ENCODE assay signal across 9 cellular contexts in the genomic region with DNA sequence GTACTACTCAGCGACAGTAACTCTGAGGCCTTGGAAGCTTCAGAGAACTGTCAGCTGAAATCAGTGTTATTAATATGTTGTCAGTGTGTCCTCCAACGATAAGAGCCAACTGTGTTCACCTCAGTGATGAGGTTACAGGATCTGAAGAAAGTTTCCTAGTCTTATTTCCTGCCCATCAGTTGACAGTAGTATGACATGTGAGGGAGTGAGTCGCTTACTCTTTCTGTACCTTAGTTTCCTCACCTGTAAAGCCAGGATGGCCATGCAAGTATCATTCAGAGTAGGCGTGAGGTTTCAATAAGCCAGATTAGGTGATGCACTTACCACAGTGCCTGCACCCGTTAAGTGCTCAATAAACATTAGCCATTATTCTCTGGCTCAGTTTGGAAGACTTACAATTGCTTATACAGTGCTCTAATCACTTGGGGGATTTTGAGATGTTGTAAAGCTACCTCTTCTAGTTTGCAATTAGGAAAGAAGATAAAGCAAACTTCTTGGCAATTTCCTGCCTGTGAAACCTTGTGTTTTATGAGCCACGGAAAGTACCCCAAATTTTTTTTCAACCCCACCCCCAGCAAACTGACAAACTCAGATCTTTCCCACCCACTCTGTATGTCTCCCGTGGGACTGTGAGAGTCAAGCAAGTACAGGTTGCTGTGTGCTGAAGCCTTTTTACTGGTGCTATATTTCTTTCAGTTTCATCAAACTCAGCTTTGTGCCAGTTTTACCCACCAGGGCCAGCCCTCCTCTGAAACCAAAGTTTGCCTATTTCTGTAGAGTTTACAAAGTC.
DNase-seq lines count a peak whose midpoint lies in the region; ATAC-seq and TF ChIP-seq lines count a peak whose summit lies in the region.
"Had no signal": no experiment of that assay in that cellular context is flagged by ENCODE, and none has a peak within 500 bp of the region (broad histone marks: within the 10 kb centered on the region; RNA-seq: fewer than 3 reads in every experiment).

No MANE protein-coding gene starts in this region.

- no peak for TF ChIP-seq EP300 in sigmoid colon (IDR thresholded peaks at IDR 0.05)

- H3K36me3 Mint-ChIP-seq in IgD-negative memory B cell: no peaks in the 10 kb centered on the region

- intact Hi-C loops in mucosa of descending colon (cut with DNase I, micrococcal nuclease) (loop anchor here (5.0 to 10.0 kb wide), 2 partner anchors 249 to 251 kb away; no protein-coding TSS in a partner anchor), sigmoid colon (cut with DNase I) (loop anchor here (2.0 kb wide), 1 partner anchor 251 kb away; no protein-coding TSS in a partner anchor), tibial artery (cut with DNase I; ENCODE audit: low total_unique reads) (loop anchor here (2.0 kb wide), 1 partner anchor 249 kb away; no protein-coding TSS in a partner anchor)

- peak overlapping the region in 3 of 4 donors; percentile 1 to 85 (median 72) for H3K4me3 Mint-ChIP-seq in IgD-negative memory B cell

- H3K4me1 ChIP-seq in mucosa of descending colon (ENCODE audit: low read depth): peaks cover 7% of the 10 kb centered on the region
- peaks cover 0 to 10% (median 0%) of the 10 kb centered on the region in 4 donors for H3K4me1 ChIP-seq in sigmoid colon
- H3K4me1 ChIP-seq in tibial artery: no peaks in the 10 kb centered on the region

- H3K4me3 ChIP-seq in mucosa of descending colon (no peak overlapping the region), sigmoid colon (no peak overlapping the region), tibial artery (no peak overlapping the region)

- peaks cover 43 to 57% (median 51%) of the 10 kb centered on the region in 3 donors for H3K4me1 Mint-ChIP-seq in IgD-negative memory B cell

- H3K9me3 Mint-ChIP-seq in IgD-negative memory B cell: no peaks in the 10 kb centered on the region

- no peak for TF ChIP-seq POLR2A in sigmoid colon (IDR thresholded peaks at IDR 0.05)

- H3K36me3 ChIP-seq in mucosa of descending colon (ENCODE audit: low read depth) (no peaks in the 10 kb centered on the region), sigmoid colon (no peaks in the 10 kb centered on the region), tibial artery (no peaks in the 10 kb centered on the region)

- H3K27me3 ChIP-seq in sigmoid colon: no peaks in the 10 kb centered on the region
- H3K27me3 ChIP-seq in tibial artery: no peaks in the 10 kb centered on the region

- peak overlapping the region; percentile 16 to 91 (median 87) for H3K27ac Mint-ChIP-seq in IgD-negative memory B cell

- H3K27me3 Mint-ChIP-seq in IgD-negative memory B cell: no peaks in the 10 kb centered on the region

- peak; percentile 36 for DNase-seq in NCI-H510A treated with DMSO at 0.1 percent for 48 hours (lab: John Stamatoyannopoulos, UW)
- no peak for DNase-seq in NCI-H510A (lab: John Stamatoyannopoulos, UW)
- DNase-seq in mucosa of descending colon: no peak
- DNase-seq in sigmoid colon: no peak
- DNase-seq in midbrain (lab: John Stamatoyannopoulos, UW): no peak
- DNase-seq in tibial artery: no peak
- DNase-seq: stimulated activated naive CD4-positive, alpha-beta T cell had no signal

- WGBS in sigmoid colon, 2 donors: 48 to 60% methylated on average over 7 of the region's 7 CpGs

- H3K9me3 ChIP-seq in mucosa of descending colon (no peaks in the 10 kb centered on the region), sigmoid colon (no peaks in the 10 kb centered on the region), tibial artery (no peaks in the 10 kb centered on the region)

- TF ChIP-seq CTCF in mucosa of descending colon (IDR thresholded peaks at IDR 0.05): no peak
- TF ChIP-seq CTCF in sigmoid colon (IDR thresholded peaks at IDR 0.05): no peak
- TF ChIP-seq CTCF in tibial artery (IDR thresholded peaks at IDR 0.05): no peak

- H3K27ac ChIP-seq in sigmoid colon (no peak overlapping the region), tibial artery (no peak overlapping the region)

- ATAC-seq in GM21825 (IDR thresholded peaks at IDR 0.05; ENCODE audit: unreplicated experiment): peak; percentile 79
- ATAC-seq in mucosa of descending colon: peak; percentile 50
